In the genomic region with DNA sequence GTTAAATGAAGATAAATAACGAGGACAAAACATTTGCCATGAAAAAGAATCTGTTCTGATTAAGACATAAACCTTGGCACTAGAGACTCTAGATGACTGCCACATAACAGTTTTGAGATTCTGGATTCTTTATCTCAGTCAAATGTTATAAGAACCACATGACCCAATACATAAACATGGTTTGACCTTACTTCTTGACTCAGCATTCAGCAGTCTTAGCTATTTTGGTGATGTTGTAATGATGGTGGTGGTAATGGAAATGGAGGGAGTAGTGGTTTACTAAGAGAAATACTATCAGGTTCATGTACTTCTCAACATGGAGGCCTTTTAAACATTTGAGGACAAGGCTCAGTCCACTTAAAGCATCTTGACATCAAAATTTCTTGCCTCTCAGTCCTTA, we compare ENCODE assay signal across 21 cellular contexts.
DNase-seq lines count a peak whose midpoint lies in the region; ATAC-seq and TF ChIP-seq lines count a peak whose summit lies in the region.
"Had no signal": no experiment of that assay in that cellular context is flagged by ENCODE, and none has a peak within 500 bp of the region (broad histone marks: within the 10 kb centered on the region; RNA-seq: fewer than 3 reads in every experiment).

No MANE protein-coding gene starts in this region.

- no peak overlapping the region for H3K27ac ChIP-seq in gastroesophageal sphincter
- H3K27ac ChIP-seq: dorsolateral prefrontal cortex, left ventricle myocardium inferior, Peyer's patch had no signal

- no peaks in the 10 kb centered on the region for H3K27me3 ChIP-seq in gastroesophageal sphincter
- H3K27me3 ChIP-seq: Peyer's patch had no signal

- H3K4me3 ChIP-seq in skeletal muscle cell (ENCODE audit: low read depth, low read length) (no peak overlapping the region), gastroesophageal sphincter (no peak overlapping the region)
- H3K4me3 ChIP-seq: dorsolateral prefrontal cortex, K562, left ventricle myocardium inferior, Peyer's patch had no signal

- no peaks in the 10 kb centered on the region for H3K36me3 ChIP-seq in gastroesophageal sphincter
- H3K36me3 ChIP-seq: left ventricle myocardium inferior, Peyer's patch had no signal

- DNase-seq in EL (peak; percentile 62), NCI-H226 (peak; percentile 80), fibroblast of gingiva (ENCODE audit: low read depth) (peak; percentile 53), skeletal muscle cell (ENCODE audit: low read depth) (peak; percentile 64), NAMALWA (ENCODE audit: low spot score) (no peak), NCI-H510A (lab: John Stamatoyannopoulos, UW) (no peak)
- DNase-seq: activated CD4-positive, alpha-beta T cell treated with anti-CD3 and anti-CD28 coated beads, Interleukin-2, amount 50 U/mL, for 4 hours; activated CD8-positive, alpha-beta memory T cell treated with anti-CD3 and anti-CD28 coated beads, Interleukin-2, amount 50 U/mL, for 48 hours; activated effector memory CD4-positive, alpha-beta T cell treated with anti-CD3 and anti-CD28 coated beads, Interleukin-2, amount 50 U/mL, for 16 hours; caudate nucleus; dorsolateral prefrontal cortex; left ventricle myocardium inferior; NCI-H1048; NCI-H2029; NCI-H446; Peyer's patch; stimulated activated naive CD4-positive, alpha-beta T cell had no signal

- H3K4me1 ChIP-seq in gastroesophageal sphincter: no peaks in the 10 kb centered on the region
- H3K4me1 ChIP-seq: left ventricle myocardium inferior, Peyer's patch had no signal

- TF ChIP-seq CTCF in gastroesophageal sphincter (IDR thresholded peaks at IDR 0.05): no peak

- no peaks in the 10 kb centered on the region for H3K9me3 ChIP-seq in gastroesophageal sphincter
- H3K9me3 ChIP-seq: left ventricle myocardium inferior, Peyer's patch had no signal

- ATAC-seq in gastroesophageal sphincter: no peak
- no peak for ATAC-seq in HG02852 (IDR thresholded peaks at IDR 0.05; ENCODE audit: unreplicated experiment)
- ATAC-seq: K562, sciatic nerve had no signal

- no peak for TF ChIP-seq POLR2A in gastroesophageal sphincter (IDR thresholded peaks at IDR 0.05)

- TF ChIP-seq EP300 in gastroesophageal sphincter (IDR thresholded peaks at IDR 0.05): no peak

- WGBS in gastroesophageal sphincter (ENCODE audit: low coverage in 1 of 2), 2 donors: 50 to 83% methylated on average over 1 of the region's 1 CpG

Comparison
In these comparisons a context has a peak if more than half of its experiments do, and no peak if none do; other contexts are left out.
1. DNase-seq: peak in EL (single experiment), NCI-H226 (single experiment), fibroblast of gingiva (single experiment) and skeletal muscle cell (single experiment); none in NAMALWA (single experiment) and NCI-H510A (single experiment).